In the genomic region with DNA sequence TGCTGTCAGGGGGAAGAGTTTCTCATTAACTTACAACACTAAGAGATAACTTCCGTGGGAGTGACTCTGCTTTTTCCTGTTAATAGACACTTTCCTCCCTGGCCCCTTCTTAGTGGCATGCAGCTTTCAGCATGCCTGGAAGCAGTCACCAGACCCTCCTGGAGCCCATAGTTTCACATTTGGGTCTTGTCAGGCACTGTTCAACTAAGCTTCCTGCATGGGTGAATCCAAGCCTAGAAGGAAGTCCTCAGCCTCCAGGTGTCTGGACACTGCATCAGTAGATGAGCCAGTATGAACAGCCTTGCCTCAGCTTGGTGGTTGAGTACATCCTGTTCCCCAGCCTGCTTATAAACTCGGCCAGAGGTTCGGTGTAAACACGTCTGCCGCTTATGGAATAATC, we compare ENCODE assay signal across 9 cellular contexts.
DNase-seq lines count a peak whose midpoint lies in the region; ATAC-seq and TF ChIP-seq lines count a peak whose summit lies in the region.
"Had no signal": no experiment of that assay in that cellular context is flagged by ENCODE, and none has a peak within 500 bp of the region (broad histone marks: within the 10 kb centered on the region; RNA-seq: fewer than 3 reads in every experiment).

No MANE protein-coding gene starts in this region.

- WGBS in heart left ventricle, 4 donors = 29 to 42% (median 38%) methylated on average over 5 of the region's 5 CpGs
- WGBS in upper lobe of left lung, 2 donors = 46 to 60% methylated on average over 5 of the region's 5 CpGs

- H3K27ac Mint-ChIP-seq in activated CD8-positive, alpha-beta T cell treated with anti-CD3 and anti-CD28 coated beads for 36 hours = peak overlapping the region; percentile 70
- H3K27ac Mint-ChIP-seq: neural progenitor cell had no signal

- no peaks in the 10 kb centered on the region for H3K27me3 ChIP-seq in heart left ventricle
- H3K27me3 ChIP-seq in upper lobe of left lung = no peaks in the 10 kb centered on the region
- H3K27me3 ChIP-seq: neural progenitor cell had no signal

- H3K36me3 ChIP-seq in heart left ventricle (peaks cover 0 to 68% (median 48%) of the 10 kb centered on the region in 9 donors), upper lobe of left lung (peaks cover 0 to 27% (median 18%) of the 10 kb centered on the region in 4 donors)
- H3K36me3 ChIP-seq: neural progenitor cell had no signal

- DNase-seq in heart left ventricle = no peak
- DNase-seq in cardiac septum (ENCODE audit: low spot score) = no peak
- peak; percentile 49 for DNase-seq in activated CD8-positive, alpha-beta T cell treated with anti-CD3 and anti-CD28 coated beads for 36 hours
- DNase-seq in left colon = peak in 1 of 2 donors; percentile 44
- peak in 1 of 2 donors; percentile 48 for DNase-seq in upper lobe of left lung
- no peak for DNase-seq in NCI-H2171 (lab: John Stamatoyannopoulos, UW)
- DNase-seq in stimulated activated CD4-positive, alpha-beta T cell treated with anti-CD3 and anti-CD28 coated beads, Interleukin-2, amount 100 ng/mL, for 24 hours = no peak
- DNase-seq in NCI-H2196 (lab: John Stamatoyannopoulos, UW; ENCODE audit: unreplicated experiment) = no peak

- H3K9me3 ChIP-seq in heart left ventricle = no peaks in the 10 kb centered on the region
- H3K9me3 ChIP-seq in upper lobe of left lung = no peaks in the 10 kb centered on the region

- H3K36me3 Mint-ChIP-seq in activated CD8-positive, alpha-beta T cell treated with anti-CD3 and anti-CD28 coated beads for 36 hours (ENCODE audit: low read depth) = peaks cover 62% of the 10 kb centered on the region

- peaks cover 0 to 84% (median 48%) of the 10 kb centered on the region in 12 donors for H3K4me1 ChIP-seq in heart left ventricle
- H3K4me1 ChIP-seq in upper lobe of left lung = peaks cover 24 to 59% (median 30%) of the 10 kb centered on the region in 4 donors

- no peak overlapping the region for H3K4me3 ChIP-seq in heart left ventricle
- no peak overlapping the region for H3K4me3 ChIP-seq in upper lobe of left lung
- H3K4me3 ChIP-seq: neural progenitor cell had no signal

- H3K9me3 Mint-ChIP-seq in activated CD8-positive, alpha-beta T cell treated with anti-CD3 and anti-CD28 coated beads for 36 hours = no peaks in the 10 kb centered on the region
- H3K9me3 Mint-ChIP-seq: neural progenitor cell had no signal

- no peaks in the 10 kb centered on the region for H3K27me3 Mint-ChIP-seq in activated CD8-positive, alpha-beta T cell treated with anti-CD3 and anti-CD28 coated beads for 36 hours

- TF ChIP-seq CTCF in heart left ventricle (IDR thresholded peaks at IDR 0.05) (no peak), upper lobe of left lung (IDR thresholded peaks at IDR 0.05) (no peak)
- TF ChIP-seq CTCF in activated CD8-positive, alpha-beta T cell treated with anti-CD3 and anti-CD28 coated beads for 36 hours (IDR thresholded peaks at IDR 0.05) = no peak

- intact Hi-C loops in heart left ventricle (cut with DNase I) = loop anchor here in 3 of 10 donors (5.0 to 10.0 kb wide), 2 partner anchors 64 to 66 kb away; a partner anchor contains a TSS
- intact Hi-C loops in cardiac septum (cut with DNase I) = no loop called here
- intact Hi-C loops in activated CD8-positive, alpha-beta T cell treated with anti-CD3 and anti-CD28 coated beads for 36 hours (cut with micrococcal nuclease) = no loop called here
- intact Hi-C loops in left colon (cut with DNase I, micrococcal nuclease) = no loop called here

- CTCF ChIA-PET in activated CD8-positive, alpha-beta T cell treated with anti-CD3 and anti-CD28 coated beads for 36 hours (lab: Charles Lee) = interaction anchor here (0.9 to 1.3 kb wide), 5 partner anchors 9 to 48 kb away, joined by 3 to 5 read pairs (median 4); no protein-coding TSS in a partner anchor

- H3K4me3 Mint-ChIP-seq in activated CD8-positive, alpha-beta T cell treated with anti-CD3 and anti-CD28 coated beads for 36 hours = no peak overlapping the region
- H3K4me3 Mint-ChIP-seq: neural progenitor cell had no signal

- POLR2A ChIA-PET in activated CD8-positive, alpha-beta T cell treated with anti-CD3 and anti-CD28 coated beads for 36 hours (lab: Charles Lee) = interaction anchor here (0.7 to 1.2 kb wide), 3 partner anchors 15 to 70 kb away, joined by 3 read pairs; no protein-coding TSS in a partner anchor

- TF ChIP-seq EP300 in upper lobe of left lung (IDR thresholded peaks at IDR 0.05) = peak in 1 of 4 donors; percentile 63

- H3K27ac ChIP-seq in heart left ventricle = peak overlapping the region in 3 of 12 donors; percentile 3 to 33 (median 8)
- H3K27ac ChIP-seq in upper lobe of left lung = peak overlapping the region; percentile 14 to 76 (median 58)
- H3K27ac ChIP-seq: neural progenitor cell had no signal

- H3K4me1 Mint-ChIP-seq in activated CD8-positive, alpha-beta T cell treated with anti-CD3 and anti-CD28 coated beads for 36 hours (ENCODE audit: low read depth) = peaks cover 82% of the 10 kb centered on the region

- TF ChIP-seq POLR2A in heart left ventricle (IDR thresholded peaks at IDR 0.05) (no peak), upper lobe of left lung (IDR thresholded peaks at IDR 0.05) (no peak)

- peak; percentile 35 to 45 (median 39) for ATAC-seq in heart left ventricle
- peak; percentile 81 for ATAC-seq in activated CD8-positive, alpha-beta T cell treated with anti-CD3 and anti-CD28 coated beads for 36 hours
- peak; percentile 17 for ATAC-seq in left colon
- peak in 1 of 2 donors; percentile 75 for ATAC-seq in upper lobe of left lung (ENCODE audit: low FRiP score in 2 of 2)
